Comparison of ENCODE assay signal across 8 cellular contexts in genomic region chr3:49028673-49029562, GRCh38. TPM values are rescaled to one million over a fixed set of nuclear protein-coding genes. Genes with fewer than 3 reads are reported as not detected.
DNase-seq lines count a peak whose midpoint lies in the region; ATAC-seq and TF ChIP-seq lines count a peak whose summit lies in the region.

TSS of gene IMPDH2 (minus strand) at chr3:49029398. CDS start at chr3:49029350, 48 bp downstream.

- H3K4me1 ChIP-seq in muscle layer of duodenum (ENCODE audit: control insufficient read depth in 1 of 2, insufficient read depth in 2 of 2, low read length in 2 of 2) = peaks cover 12 to 14% of the 10 kb centered on the region in 2 donors

- H3K4me3 Mint-ChIP-seq in activated T-cell treated with anti-CD3 and anti-CD28 coated beads, Interleukin-2, amount 50 U/mL, for 24 hours = peak within 1 kb of the TSS; percentile 90

- no peaks in the 10 kb centered on the region for H3K27me3 Mint-ChIP-seq in activated T-cell treated with anti-CD3 and anti-CD28 coated beads, Interleukin-2, amount 50 U/mL, for 24 hours

- DNase-seq in DMS153 (lab: John Stamatoyannopoulos, UW) = peak; percentile 65
- DNase-seq in Jurkat, Clone E6-1 (ENCODE audit: low read depth, low spot score) = peak; percentile 90
- peak; percentile 97 for DNase-seq in activated T-cell treated with anti-CD3 and anti-CD28 coated beads, Interleukin-2, amount 50 U/mL, for 24 hours
- peak; percentile 79 for DNase-seq in stimulated activated CD8-positive, alpha-beta memory T cell treated with anti-CD3 and anti-CD28 coated beads, Interleukin-7, amount 100 ng/mL, for 24 hours (ENCODE audit: low read depth)

- no peaks in the 10 kb centered on the region for H3K9me3 ChIP-seq in muscle layer of duodenum (ENCODE audit: control insufficient read depth in 1 of 2, low read length in 2 of 2)

- peaks cover 57% of the 10 kb centered on the region for H3K4me1 Mint-ChIP-seq in activated T-cell treated with anti-CD3 and anti-CD28 coated beads, Interleukin-2, amount 50 U/mL, for 24 hours (ENCODE audit: low read depth)

- H3K9me3 Mint-ChIP-seq in activated T-cell treated with anti-CD3 and anti-CD28 coated beads, Interleukin-2, amount 50 U/mL, for 24 hours = no peaks in the 10 kb centered on the region

- peaks cover 100% of the 10 kb centered on the region for H3K36me3 Mint-ChIP-seq in activated T-cell treated with anti-CD3 and anti-CD28 coated beads, Interleukin-2, amount 50 U/mL, for 24 hours (ENCODE audit: low read depth)

- peak within 1 kb of the TSS; percentile 92 for H3K27ac ChIP-seq in muscle layer of duodenum (ENCODE audit: low read length)

- peaks cover 54 to 58% of the 10 kb centered on the region in 2 donors for H3K36me3 ChIP-seq in muscle layer of duodenum (ENCODE audit: control insufficient read depth in 1 of 2, insufficient read depth in 2 of 2, low read length in 2 of 2)

- peak within 1 kb of the TSS; percentile 96 for H3K27ac Mint-ChIP-seq in activated T-cell treated with anti-CD3 and anti-CD28 coated beads, Interleukin-2, amount 50 U/mL, for 24 hours

- H3K27me3 ChIP-seq in muscle layer of duodenum (ENCODE audit: low read depth, low read length) = no peaks in the 10 kb centered on the region

- peak; percentile 91 for ATAC-seq in GM21576 (IDR thresholded peaks at IDR 0.05; ENCODE audit: unreplicated experiment)
- peak; percentile 91 for ATAC-seq in esophagus mucosa

- peak within 1 kb of the TSS; percentile 89 for H3K4me3 ChIP-seq in Jurkat, Clone E6-1 (ENCODE audit: low read length)
- peak within 1 kb of the TSS; percentile 71 to 78 for H3K4me3 ChIP-seq in muscle layer of duodenum (ENCODE audit: low read depth in 1 of 2, low read length in 2 of 2)

TF ChIP-seq in PFSK-1, 5 proteins besides CTCF, POLR2A, EP300 and RAD21:
- TF ChIP-seq REST (IDR thresholded peaks at IDR 0.05; ENCODE audit: insufficient read depth in 1 of 2, low read depth in 2 of 2, low read length in 2 of 2) = peak in 1 of 2 experiments; percentile 57; a peak in 1 of 4 replicates
- TF ChIP-seq FOXP2 (optimal IDR thresholded peaks at IDR 0.05; ENCODE audit: borderline replicate concordance, extremely low read depth, extremely low read length, insufficient read depth) = no peak
- TF ChIP-seq POLR2AphosphoS5 (IDR thresholded peaks at IDR 0.05; ENCODE audit: low read depth, low read length) = peak; percentile 99
- TF ChIP-seq TAF1 (IDR thresholded peaks at IDR 0.05; ENCODE audit: borderline replicate concordance, insufficient read depth, low read length) = peak; percentile 88; the same call in 1 of the 2 replicates
- TF ChIP-seq SIN3A (IDR thresholded peaks at IDR 0.05; ENCODE audit: borderline replicate concordance, insufficient read depth, low read length) = peak; percentile 57; the same call in 1 of the 2 replicates

RNA-seq across cellular contexts. Expression of gene IMPDH2, which starts in this region (rescaled TPM):
- polyA plus RNA-seq in Jurkat, Clone E6-1 (2012; ENCODE audit: insufficient read depth, insufficient read length) = 486 TPM
- polyA plus RNA-seq in PFSK-1 (2012; ENCODE audit: insufficient read length, low read depth) = 356 TPM
- 270 TPM for total RNA-seq in esophagus mucosa

Comparison
In these comparisons a context has a peak if more than half of its experiments do, and no peak if none do; other contexts are left out.
1. Peak in every context shown above with its lines: DNase-seq, ATAC-seq, H3K4me3 ChIP-seq and H3K27ac ChIP-seq.